12 cellular contexts compared by ENCODE assay signal in the genomic region with DNA sequence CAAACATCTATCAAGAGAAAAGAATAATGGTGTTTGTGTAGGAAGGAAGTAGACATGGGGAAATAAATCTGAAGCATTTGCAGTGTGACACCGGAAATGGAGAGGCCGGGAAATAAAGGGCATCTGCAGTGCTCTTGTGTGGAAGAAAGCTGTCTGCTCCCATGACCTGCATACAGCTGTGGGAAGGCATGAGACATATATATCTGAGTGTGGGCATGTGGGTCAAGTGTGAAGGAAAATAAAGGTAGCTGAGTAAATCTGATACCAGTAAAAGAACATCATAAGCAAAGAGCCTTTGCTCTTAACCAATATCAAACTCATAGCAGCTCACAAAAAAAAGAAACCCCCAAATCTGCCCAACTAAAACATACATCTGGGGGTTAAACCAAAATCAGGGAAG.
DNase-seq lines count a peak whose midpoint lies in the region; ATAC-seq and TF ChIP-seq lines count a peak whose summit lies in the region.
"Had no signal": no experiment of that assay in that cellular context is flagged by ENCODE, and none has a peak within 500 bp of the region (broad histone marks: within the 10 kb centered on the region; RNA-seq: fewer than 3 reads in every experiment).

No MANE protein-coding gene starts in this region.

- DNase-seq in right lobe of liver: no peak
- peak; percentile 57 for DNase-seq in left kidney (ENCODE audit: low read depth, low spot score)
- DNase-seq in smooth muscle cell (lab: John Stamatoyannopoulos, UW; ENCODE audit: unreplicated experiment): no peak
- DNase-seq in left colon: no peak
- DNase-seq in HPDE6-E6E7 (ENCODE audit: extremely low spot score): no peak
- DNase-seq: Caco-2; CD8-positive, alpha-beta T cell; GM23248; IMR-90 had no signal

- 55% methylated on average over 2 of the region's 2 CpGs for WGBS in liver
- WGBS in right lobe of liver (ENCODE audit: insufficient coverage, low coverage, low lambda C conversion rate, missing lambda C conversion rate): 57% methylated on average over 2 of the region's 2 CpGs
- WGBS in smooth muscle cell (ENCODE audit: low lambda C conversion rate): 75% methylated on average over 2 of the region's 2 CpGs

- H2AFZ ChIP-seq in smooth muscle cell (ENCODE audit: low read depth): peak overlapping the region; percentile 40
- H2AFZ ChIP-seq: GM23248 had no signal

- ATAC-seq in right lobe of liver (no peak), left colon (no peak), GM21381 (IDR thresholded peaks at IDR 0.05; ENCODE audit: unreplicated experiment) (no peak)
- ATAC-seq: CD8-positive, alpha-beta T cell; HCT116 had no signal

- TF ChIP-seq RAD21 in liver (IDR thresholded peaks at IDR 0.05): no peak

- no peak for TF ChIP-seq POLR2A in right lobe of liver (IDR thresholded peaks at IDR 0.05)

- H4K20me1 ChIP-seq in smooth muscle cell (ENCODE audit: low read depth): no peaks in the 10 kb centered on the region

- H3K4me3 ChIP-seq in liver (ENCODE audit: low read depth in 1 of 3, low read length in 3 of 3) (no peak overlapping the region), right lobe of liver (no peak overlapping the region), smooth muscle cell (no peak overlapping the region)
- H3K4me3 ChIP-seq: GM23248 had no signal

- intact Hi-C loops in right lobe of liver (cut with DNase I) (no loop called here), left colon (cut with DNase I, micrococcal nuclease) (no loop called here)

- H3K27ac ChIP-seq in liver (ENCODE audit: low read depth in 1 of 2, low read length in 2 of 2) (no peak overlapping the region), right lobe of liver (no peak overlapping the region), smooth muscle cell (ENCODE audit: low read depth) (no peak overlapping the region)
- H3K27ac ChIP-seq: GM23248 had no signal

- H3K79me2 ChIP-seq in smooth muscle cell (ENCODE audit: low read depth): no peaks in the 10 kb centered on the region

- H3K9me3 ChIP-seq in liver (ENCODE audit: control insufficient read depth in 4 of 4, low read length in 3 of 4) (no peaks in the 10 kb centered on the region), right lobe of liver (no peaks in the 10 kb centered on the region), smooth muscle cell (replicated peaks; ENCODE audit: low read depth) (no peaks in the 10 kb centered on the region)
- H3K9me3 ChIP-seq: Caco-2 had no signal

- H3K36me3 ChIP-seq in liver (ENCODE audit: control insufficient read depth in 4 of 4, insufficient read depth in 3 of 4, low read depth in 1 of 4, low read length in 3 of 4) (no peaks in the 10 kb centered on the region), right lobe of liver (no peaks in the 10 kb centered on the region), smooth muscle cell (ENCODE audit: low read depth) (no peaks in the 10 kb centered on the region)

- no peaks in the 10 kb centered on the region for H3K27me3 ChIP-seq in liver (ENCODE audit: control insufficient read depth in 4 of 4, insufficient read depth in 4 of 4, low read length in 3 of 4)
- no peaks in the 10 kb centered on the region for H3K27me3 ChIP-seq in right lobe of liver
- no peaks in the 10 kb centered on the region for H3K27me3 ChIP-seq in smooth muscle cell (ENCODE audit: low read depth)

- H3F3A ChIP-seq in smooth muscle cell (ENCODE audit: low read depth): peaks cover 9% of the 10 kb centered on the region

- H3K4me2 ChIP-seq in smooth muscle cell: no peak overlapping the region

- H3K4me1 ChIP-seq in liver (ENCODE audit: control insufficient read depth in 4 of 4, insufficient read depth in 4 of 4, low read length in 3 of 4): no peaks in the 10 kb centered on the region
- H3K4me1 ChIP-seq in right lobe of liver: no peaks in the 10 kb centered on the region
- H3K4me1 ChIP-seq in smooth muscle cell (ENCODE audit: low read depth): peaks cover under 1% of the 10 kb centered on the region
- H3K4me1 ChIP-seq: Caco-2 had no signal

- H3K9ac ChIP-seq in liver (ENCODE audit: low read depth in 1 of 2, low read length in 2 of 2) (no peak overlapping the region), smooth muscle cell (ENCODE audit: low read depth) (no peak overlapping the region)
- H3K9ac ChIP-seq: GM23248 had no signal

- no peak for TF ChIP-seq CTCF in liver (IDR thresholded peaks at IDR 0.05; ENCODE audit: low read depth, low read length, missing input control)
- TF ChIP-seq CTCF in right lobe of liver (IDR thresholded peaks at IDR 0.05): no peak
- no peak for TF ChIP-seq CTCF in smooth muscle cell (IDR thresholded peaks at IDR 0.05; ENCODE audit: borderline replicate concordance, insufficient read depth, poor library complexity, severe bottlenecking)

TF ChIP-seq in liver, 16 proteins besides CTCF, POLR2A, EP300 and RAD21:
- TF ChIP-seq NR2F2 (IDR thresholded peaks at IDR 0.05) (peak; percentile 26), ATF3 (IDR thresholded peaks at IDR 0.05) (no peak)
